ENCODE assay signal across 2 cellular contexts in genomic region chr12:48683534-48683933, GRCh38.
TF ChIP-seq lines count a peak whose summit lies in the region.

No MANE protein-coding gene starts in this region.

TF ChIP-seq in HEK293, 187 proteins besides CTCF, POLR2A, EP300 and RAD21 (continues in another document):
- TF ChIP-seq ZNF18 (tag by site-specific recombination; IDR thresholded peaks at IDR 0.05) (no peak), ZNF776 (tag by site-specific recombination; IDR thresholded peaks at IDR 0.05; ENCODE audit: borderline replicate concordance) (no peak), ZNF837 (tag by site-specific recombination; IDR thresholded peaks at IDR 0.05) (no peak), ZNF354C (tag by site-specific recombination; IDR thresholded peaks at IDR 0.05; ENCODE audit: borderline replicate concordance, low read depth) (no peak), KLF8 (tag by site-specific recombination; IDR thresholded peaks at IDR 0.05) (no peak), ZNF629 (tag by site-specific recombination; IDR thresholded peaks at IDR 0.05) (peak; percentile 63), ZNF555 (tag by site-specific recombination; conservative IDR thresholded peaks at IDR 0.05) (no peak), ZNF157 (tag by site-specific recombination; IDR thresholded peaks at IDR 0.05) (no peak), PRDM4 (tag by site-specific recombination; IDR thresholded peaks at IDR 0.05) (no peak), ZNF292 (tag by site-specific recombination; IDR thresholded peaks at IDR 0.05; ENCODE audit: borderline replicate concordance, low read depth) (0 out of 2 replicates have a peak, but pooled peaks have one; percentile 69), ELK4 (IDR thresholded peaks at IDR 0.05; ENCODE audit: borderline replicate concordance, low read depth, low read length) (no peak), ZNF112 (tag by site-specific recombination; IDR thresholded peaks at IDR 0.05) (no peak), ZNF558 (tag by site-specific recombination; IDR thresholded peaks at IDR 0.05) (peak; percentile 82), ZNF521 (tag by site-specific recombination; IDR thresholded peaks at IDR 0.05) (no peak), ZBTB8A (tag by site-specific recombination; IDR thresholded peaks at IDR 0.05) (peak; percentile 82), EGR2 (tag by site-specific recombination; IDR thresholded peaks at IDR 0.05; ENCODE audit: low read depth) (no peak), TSHZ1 (tag by site-specific recombination; IDR thresholded peaks at IDR 0.05; ENCODE audit: borderline replicate concordance) (no peak; the same call in 1 of the 2 replicates), ZNF785 (tag by site-specific recombination; IDR thresholded peaks at IDR 0.05) (no peak), MEIS1 (CRISPR knock-in tag; IDR thresholded peaks at IDR 0.05; ENCODE audit: borderline replicate concordance) (no peak), SALL2 (tag by site-specific recombination; IDR thresholded peaks at IDR 0.05; ENCODE audit: borderline replicate concordance) (no peak)

TF ChIP-seq in K562, 482 proteins besides CTCF, POLR2A, EP300 and RAD21:
- TF ChIP-seq PRMT5 (CRISPR knock-in tag; IDR thresholded peaks at IDR 0.05) (no peak), CHD2 (IDR thresholded peaks at IDR 0.05; ENCODE audit: low read depth, low read length) (no peak), PTTG1 (tag; IDR thresholded peaks at IDR 0.05; ENCODE audit: low read depth) (no peak), SMARCA5 (IDR thresholded peaks at IDR 0.05) (no peak), ZNF785 (CRISPR knock-in tag; IDR thresholded peaks at IDR 0.05) (no peak), PATZ1 (CRISPR knock-in tag; IDR thresholded peaks at IDR 0.05; ENCODE audit: borderline replicate concordance) (no peak), ZNF518B (CRISPR knock-in tag; IDR thresholded peaks at IDR 0.05) (no peak), PURB (CRISPR knock-in tag; IDR thresholded peaks at IDR 0.05; ENCODE audit: low read depth) (no peak), CHD7 (IDR thresholded peaks at IDR 0.05; ENCODE audit: low read depth, low read length) (no peak), FOXJ3 (CRISPR knock-in tag; IDR thresholded peaks at IDR 0.05) (no peak), ZBTB34 (CRISPR knock-in tag; IDR thresholded peaks at IDR 0.05) (no peak), NCOR1 (IDR thresholded peaks at IDR 0.05) (no peak), EWSR1 (IDR thresholded peaks at IDR 0.05; ENCODE audit: borderline replicate concordance, low read depth, partially characterized antibody) (no peak)
